Comparison of ENCODE assay signal across 15 cellular contexts in the genomic region with DNA sequence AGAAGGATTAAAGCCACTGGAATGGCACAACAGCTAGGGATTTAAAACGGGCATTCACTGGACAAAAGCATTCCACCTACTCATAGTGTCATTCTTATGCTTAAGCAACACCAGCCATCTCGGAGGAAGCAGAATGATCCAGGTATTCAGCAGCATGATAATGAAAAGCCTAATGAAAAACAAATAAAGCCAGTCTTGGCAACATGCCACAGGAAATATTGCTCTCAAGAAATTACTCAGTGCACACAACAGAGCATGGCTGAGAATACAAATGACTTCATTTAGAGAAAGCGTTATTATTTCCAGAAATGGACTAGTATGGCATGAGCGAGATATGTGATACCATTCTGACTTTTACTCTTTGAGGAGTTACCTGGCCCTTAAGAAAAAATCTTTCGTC.
DNase-seq lines count a peak whose midpoint lies in the region; ATAC-seq and TF ChIP-seq lines count a peak whose summit lies in the region.
"Had no signal": no experiment of that assay in that cellular context is flagged by ENCODE, and none has a peak within 500 bp of the region (broad histone marks: within the 10 kb centered on the region; RNA-seq: fewer than 3 reads in every experiment).

No MANE protein-coding gene starts in this region.

- H3K27me3 Mint-ChIP-seq in CD4-positive, alpha-beta T cell: no peaks in the 10 kb centered on the region
- H3K27me3 Mint-ChIP-seq: activated B cell treated with CpG ODN at 0.5 μM for 24 hours had no signal

- H3K4me3 Mint-ChIP-seq in CD4-positive, alpha-beta T cell: no peak overlapping the region
- H3K4me3 Mint-ChIP-seq: activated B cell treated with CpG ODN at 0.5 μM for 24 hours, natural killer cell had no signal

- H3K4me1 Mint-ChIP-seq in CD4-positive, alpha-beta T cell (ENCODE audit: low read depth): no peaks in the 10 kb centered on the region
- H3K4me1 Mint-ChIP-seq: activated B cell treated with CpG ODN at 0.5 μM for 24 hours, natural killer cell had no signal

- CTCF ChIA-PET in CD4-positive, alpha-beta T cell (lab: Charles Lee): no interaction called here

- H3K27me3 ChIP-seq in CD4-positive, alpha-beta T cell (ENCODE audit: control insufficient read depth, insufficient read depth, low read length): no peaks in the 10 kb centered on the region
- H3K27me3 ChIP-seq: sigmoid colon had no signal

- no peaks in the 10 kb centered on the region for H3K36me3 Mint-ChIP-seq in CD4-positive, alpha-beta T cell (ENCODE audit: low read depth)
- H3K36me3 Mint-ChIP-seq: natural killer cell had no signal

- no peak overlapping the region for H3K27ac ChIP-seq in CD4-positive, alpha-beta T cell (ENCODE audit: low read depth, low read length)
- H3K27ac ChIP-seq: sigmoid colon had no signal

- intact Hi-C loops in CD4-positive, alpha-beta T cell (cut with DNase I, micrococcal nuclease): no loop called here

- peaks cover 3% of the 10 kb centered on the region for H3K9me3 Mint-ChIP-seq in CD4-positive, alpha-beta T cell
- H3K9me3 Mint-ChIP-seq: activated B cell treated with CpG ODN at 0.5 μM for 24 hours had no signal

- DNase-seq in NCI-H2029 treated with DMSO at 0.1 percent for 48 hours (lab: John Stamatoyannopoulos, UW) (peak; percentile 90), SHP77 treated with DMSO at 0.1 percent for 48 hours (lab: John Stamatoyannopoulos, UW) (peak; percentile 57), iris pigment epithelial cell (ENCODE audit: low read depth) (peak; percentile 0), GM19240 (ENCODE audit: insufficient read length, low spot score) (no peak), amniotic stem cell (lab: John Stamatoyannopoulos, UW) (no peak)
- DNase-seq in CD4-positive, alpha-beta T cell: no peak
- DNase-seq: activated B cell treated with CpG ODN at 0.5 μM for 24 hours; AML-193; effector CD4-positive, alpha-beta T cell; EL; natural killer cell; sigmoid colon had no signal

- H3K9me3 ChIP-seq in CD4-positive, alpha-beta T cell (ENCODE audit: control insufficient read depth, low read length): no peaks in the 10 kb centered on the region
- H3K9me3 ChIP-seq: sigmoid colon had no signal

- H3K27ac Mint-ChIP-seq in CD4-positive, alpha-beta T cell: no peak overlapping the region
- H3K27ac Mint-ChIP-seq: activated B cell treated with CpG ODN at 0.5 μM for 24 hours, natural killer cell had no signal

- peak; percentile 65 for ATAC-seq in GM18519 (IDR thresholded peaks at IDR 0.05; ENCODE audit: low FRiP score, unreplicated experiment)
- no peak for ATAC-seq in CD4-positive, alpha-beta T cell (ENCODE audit: poor library complexity)
- no peak for ATAC-seq in GM21576 (IDR thresholded peaks at IDR 0.05; ENCODE audit: unreplicated experiment)
- ATAC-seq: left lobe of liver, natural killer cell had no signal

- POLR2A ChIA-PET in CD4-positive, alpha-beta T cell (lab: Charles Lee): no interaction called here

- no peak for TF ChIP-seq CTCF in CD4-positive, alpha-beta T cell (IDR thresholded peaks at IDR 0.05)

Comparison
In these comparisons a context has a peak if more than half of its experiments do, and no peak if none do; other contexts are left out.
1. DNase-seq: peak in NCI-H2029 treated with DMSO at 0.1 percent for 48 hours (single experiment), SHP77 treated with DMSO at 0.1 percent for 48 hours (single experiment) and iris pigment epithelial cell (single experiment); none in GM19240 (single experiment), amniotic stem cell (single experiment) and CD4-positive, alpha-beta T cell (0 of 10).